In genomic region chr21:17583898-17584297, GRCh38 we compare ENCODE assay signal across 8 cellular contexts.
"Had no signal": no experiment of that assay in that cellular context is flagged by ENCODE, and none has a peak within 500 bp of the region (broad histone marks: within the 10 kb centered on the region; RNA-seq: fewer than 3 reads in every experiment).

No MANE protein-coding gene starts in this region.

- FAIRE-seq: H1, H54, HTR-8/SVneo had no signal

- H3K27me3 Mint-ChIP-seq: IgD-negative memory B cell had no signal

- H3K27ac Mint-ChIP-seq: IgD-negative memory B cell had no signal

- H3K4me1 Mint-ChIP-seq: IgD-negative memory B cell had no signal

- H3K4me3 ChIP-seq: GM23248 had no signal

- H3K9ac ChIP-seq: GM23248 had no signal

- DNase-seq: GM23248, H9, HCEC 1CT, KG1 had no signal

- H3K4me3 Mint-ChIP-seq: H9, IgD-negative memory B cell had no signal

- H3K9me3 Mint-ChIP-seq: IgD-negative memory B cell had no signal

- H3K27ac ChIP-seq: GM23248 had no signal

- H2AFZ ChIP-seq: GM23248 had no signal
